ENCODE assay signal across 14 cellular contexts in the genomic region with DNA sequence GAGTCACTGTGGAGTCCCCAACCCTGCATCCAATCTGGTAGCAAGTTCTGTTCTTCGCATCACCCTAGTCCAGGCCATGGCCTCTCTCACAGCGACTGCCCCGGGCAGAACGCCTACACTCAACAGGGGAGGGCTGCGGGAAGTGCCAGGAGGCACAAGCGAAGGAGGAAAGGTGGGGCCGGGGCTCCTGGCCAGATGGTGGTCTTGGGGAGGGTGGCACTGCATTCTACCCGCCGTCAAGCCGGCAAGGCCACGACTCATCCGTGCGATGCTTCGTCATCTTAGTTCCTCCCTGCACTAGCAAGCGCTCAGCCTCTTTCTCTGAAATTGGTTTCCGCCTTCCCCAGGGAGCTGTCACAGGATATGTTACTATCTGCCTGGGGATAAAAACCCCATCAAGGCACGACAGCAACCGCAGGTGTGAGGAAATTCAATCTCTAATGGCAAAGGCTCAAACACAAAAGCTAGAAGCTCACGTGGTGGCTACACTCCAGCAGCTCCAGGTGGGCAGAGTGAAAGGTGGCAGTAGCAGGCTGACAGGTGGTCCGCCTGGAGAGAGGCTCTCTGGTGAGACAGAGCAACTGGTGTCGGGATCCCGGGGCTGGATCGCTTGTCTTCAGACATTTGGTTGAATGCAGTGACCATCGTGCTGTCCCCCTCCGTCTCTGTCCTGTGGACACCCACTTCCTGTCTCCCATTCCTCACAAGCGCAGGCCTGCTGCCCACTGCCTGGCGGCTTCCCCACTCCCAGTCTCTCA. TPM values are rescaled to one million over a fixed set of nuclear protein-coding genes. Genes with fewer than 3 reads are reported as not detected.
DNase-seq lines count a peak whose midpoint lies in the region; ATAC-seq and TF ChIP-seq lines count a peak whose summit lies in the region.
"Had no signal": no experiment of that assay in that cellular context is flagged by ENCODE, and none has a peak within 500 bp of the region (broad histone marks: within the 10 kb centered on the region; RNA-seq: fewer than 3 reads in every experiment).

No MANE protein-coding gene starts in this region.

- WGBS in heart left ventricle, 4 donors: 82 to 87% (median 84%) methylated on average over 26 to 27 of the region's 27 CpGs

- H3K27me3 ChIP-seq in heart left ventricle: no peaks in the 10 kb centered on the region

- intact Hi-C loops in cardiac septum (cut with DNase I) (no loop called here), heart left ventricle (cut with DNase I) (loop anchor here in 3 of 10 donors (10.0 kb wide), 2 partner anchors 75 to 145 kb away; partner anchors contain the start of gene SPPL3 (in 2 of the 3))

- peaks cover 0 to 21% (median 10%) of the 10 kb centered on the region in 12 donors for H3K4me1 ChIP-seq in heart left ventricle

- H3K4me1 Mint-ChIP-seq in stimulated activated naive B cell treated with anti-CD40 and anti-IgM and Interleukin-4, amounts not matched to agents 10 μg/mL and 1 μg/mL and 100 μg/mL, for 72 hours: peaks cover 6% of the 10 kb centered on the region in 2 donors
- H3K4me1 Mint-ChIP-seq: B cell had no signal

- H3K4me3 Mint-ChIP-seq in stimulated activated naive B cell treated with anti-CD40 and anti-IgM and Interleukin-4, amounts not matched to agents 10 μg/mL and 1 μg/mL and 100 μg/mL, for 72 hours: no peak overlapping the region
- H3K4me3 Mint-ChIP-seq: B cell had no signal

- no peak overlapping the region for H3K4me3 ChIP-seq in heart left ventricle
- H3K4me3 ChIP-seq: PC-9 had no signal

- H3K27ac ChIP-seq in heart left ventricle: no peak overlapping the region
- H3K27ac ChIP-seq: KMS-11, PC-9 had no signal

- no peak for TF ChIP-seq POLR2A in heart left ventricle (IDR thresholded peaks at IDR 0.05)

- ATAC-seq in heart left ventricle: no peak
- no peak for ATAC-seq in stimulated activated naive B cell treated with anti-CD40 and anti-IgM and Interleukin-4, amounts not matched to agents 10 μg/mL and 1 μg/mL and 100 μg/mL, for 72 hours (replicated peaks)
- no peak for ATAC-seq in activated CD4-positive, CD25-positive, alpha-beta regulatory T cell treated with anti-CD3 and anti-CD28 coated beads, Interleukin-2, amount 50 U/mL, for 24 hours
- no peak for ATAC-seq in SK-N-SH treated with all-trans-retinoic acid at 6 μM for 48 hours
- ATAC-seq: left colon had no signal

- H3K27ac Mint-ChIP-seq in stimulated activated naive B cell treated with anti-CD40 and anti-IgM and Interleukin-4, amounts not matched to agents 10 μg/mL and 1 μg/mL and 100 μg/mL, for 72 hours: peak overlapping the region; percentile 74
- H3K27ac Mint-ChIP-seq: B cell had no signal

- no peaks in the 10 kb centered on the region for H3K27me3 Mint-ChIP-seq in stimulated activated naive B cell treated with anti-CD40 and anti-IgM and Interleukin-4, amounts not matched to agents 10 μg/mL and 1 μg/mL and 100 μg/mL, for 72 hours
- H3K27me3 Mint-ChIP-seq: B cell had no signal

- peaks cover 5 to 8% of the 10 kb centered on the region in 2 donors for H3K9me3 Mint-ChIP-seq in stimulated activated naive B cell treated with anti-CD40 and anti-IgM and Interleukin-4, amounts not matched to agents 10 μg/mL and 1 μg/mL and 100 μg/mL, for 72 hours

- H3K36me3 ChIP-seq in heart left ventricle: peaks cover 0 to 37% (median 20%) of the 10 kb centered on the region in 9 donors

- H3K36me3 Mint-ChIP-seq in stimulated activated naive B cell treated with anti-CD40 and anti-IgM and Interleukin-4, amounts not matched to agents 10 μg/mL and 1 μg/mL and 100 μg/mL, for 72 hours: peaks cover 24 to 42% of the 10 kb centered on the region in 2 donors

- no peak for TF ChIP-seq CTCF in heart left ventricle (IDR thresholded peaks at IDR 0.05)

- peaks cover 0 to 5% (median 0%) of the 10 kb centered on the region in 12 donors for H3K9me3 ChIP-seq in heart left ventricle

- DNase-seq in cardiac septum (ENCODE audit: low spot score): peak; percentile 64
- no peak for DNase-seq in heart left ventricle
- peak; percentile 100 for DNase-seq in NCI-H2107 treated with DMSO at 0.1 percent for 48 hours (lab: John Stamatoyannopoulos, UW; ENCODE audit: unreplicated experiment)
- DNase-seq in cerebellar cortex (ENCODE audit: low spot score): peak; percentile 18
- DNase-seq in stimulated activated naive B cell treated with anti-CD40 and anti-IgM and Interleukin-4, amounts not matched to agents 10 μg/mL and 1 μg/mL and 100 μg/mL, for 72 hours: no peak
- DNase-seq in midbrain (lab: John Stamatoyannopoulos, UW): no peak
- DNase-seq: HCEC 1CT, PC-9, posterior cingulate gyrus had no signal

TF ChIP-seq in SK-N-SH treated with all-trans-retinoic acid at 6 μM for 48 hours, 23 proteins besides CTCF, POLR2A, EP300 and RAD21:
- TF ChIP-seq CSDC2 (CRISPR knock-in tag; IDR thresholded peaks at IDR 0.05): no peak

RNA-seq across cellular contexts. Expression of gene ACADS, which starts 34.1 kb away (rescaled TPM):
- total RNA-seq in cardiac septum (58.4 TPM), heart left ventricle (100 to 1,000 TPM in 2 of 9 donors, 10 to 100 TPM in 7; 56.7 to 213 (median 78.8) TPM)
- 10 to 100 TPM; 59.6 to 98.7 TPM for polyA plus RNA-seq in heart left ventricle

RNA-seq across cellular contexts. Expression of gene UNC119B, which starts 49.5 kb away (rescaled TPM):
- total RNA-seq in cardiac septum (10.9 TPM), heart left ventricle (10 to 100 TPM in 6 of 9 donors, 1 to 10 TPM in 3; 9.1 to 12.6 (median 10.7) TPM)
- polyA plus RNA-seq in heart left ventricle: 10 to 100 TPM in 1 of 2 donors, 1 to 10 TPM in 1; 3.9 to 13.7 TPM

Comparison
In these comparisons a context has a peak if more than half of its experiments do, and no peak if none do; other contexts are left out.
1. DNase-seq: peak in cardiac septum (single experiment), NCI-H2107 treated with DMSO at 0.1 percent for 48 hours (single experiment) and cerebellar cortex (single experiment); none in heart left ventricle (0 of 5), stimulated activated naive B cell treated with anti-CD40 and anti-IgM and Interleukin-4, amounts not matched to agents 10 μg/mL and 1 μg/mL and 100 μg/mL, for 72 hours (single experiment) and midbrain (single experiment).